ENCODE assay signal across 2 cellular contexts in the genomic region with DNA sequence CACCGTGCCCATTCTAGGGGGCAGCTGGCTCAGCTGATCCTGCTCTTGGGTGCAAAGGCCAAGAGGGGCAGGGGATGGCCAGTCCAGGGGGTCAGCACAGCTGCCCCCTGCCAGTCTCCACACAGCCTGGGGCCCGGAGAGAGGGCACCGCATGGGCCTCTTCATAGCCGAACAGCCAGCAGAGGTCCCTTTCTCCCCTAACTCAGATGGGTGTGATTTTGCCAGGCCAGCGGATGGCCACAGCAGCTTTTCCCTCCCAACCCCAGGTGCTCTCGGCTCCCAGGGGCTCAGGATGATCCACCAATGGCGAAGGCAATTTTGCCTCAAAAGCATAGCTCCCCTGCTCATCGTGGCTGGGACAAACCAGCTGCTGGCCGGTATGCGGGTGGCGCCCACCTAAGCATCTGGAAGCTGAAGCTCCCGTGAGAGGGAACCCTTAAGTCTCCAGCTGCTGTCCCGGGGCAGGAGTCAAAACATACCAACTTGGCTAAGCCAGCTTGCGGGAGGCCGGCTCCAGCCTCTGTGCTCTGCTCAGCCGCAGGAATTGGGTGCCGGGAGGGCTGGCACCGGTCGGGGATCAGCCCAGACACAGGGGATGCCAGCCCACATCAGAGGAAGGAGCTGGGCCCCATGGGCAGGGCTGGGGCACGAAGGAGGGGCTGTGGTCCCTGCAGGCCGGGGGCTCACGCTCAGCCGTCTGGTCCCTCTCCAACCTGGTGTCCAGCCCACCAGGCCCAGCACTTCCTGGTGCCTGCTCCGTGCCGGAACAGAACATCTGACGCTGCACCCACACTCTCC.
TF ChIP-seq lines count a peak whose summit lies in the region.

No MANE protein-coding gene starts in this region.

TF ChIP-seq in IMR-90, 13 proteins besides CTCF, POLR2A, EP300 and RAD21:
- TF ChIP-seq MAFK (IDR thresholded peaks at IDR 0.05; ENCODE audit: low read depth, low read length): no peak
- TF ChIP-seq MAZ (IDR thresholded peaks at IDR 0.05; ENCODE audit: borderline replicate concordance, low read depth, low read length): no peak
- no peak for TF ChIP-seq BHLHE40 (IDR thresholded peaks at IDR 0.05; ENCODE audit: low read depth, low read length)
- TF ChIP-seq RCOR1 (IDR thresholded peaks at IDR 0.05; ENCODE audit: insufficient replicate concordance, low read length): no peak
- no peak for TF ChIP-seq RFX5 (IDR thresholded peaks at IDR 0.05; ENCODE audit: low read depth, low read length)
- TF ChIP-seq CHD1 (IDR thresholded peaks at IDR 0.05; ENCODE audit: low read depth, low read length): no peak
- TF ChIP-seq ELK1 (IDR thresholded peaks at IDR 0.05; ENCODE audit: borderline replicate concordance, low read depth, low read length): no peak
- no peak for TF ChIP-seq FOS (IDR thresholded peaks at IDR 0.05; ENCODE audit: low read depth, low read length)
- TF ChIP-seq MXI1 (IDR thresholded peaks at IDR 0.05; ENCODE audit: borderline replicate concordance, low read depth, low read length): no peak
- no peak for TF ChIP-seq SMC3 (IDR thresholded peaks at IDR 0.05; ENCODE audit: low read depth, low read length)
- TF ChIP-seq CEBPB (IDR thresholded peaks at IDR 0.05; ENCODE audit: low read depth, low read length): no peak
- TF ChIP-seq, protein P1, sequence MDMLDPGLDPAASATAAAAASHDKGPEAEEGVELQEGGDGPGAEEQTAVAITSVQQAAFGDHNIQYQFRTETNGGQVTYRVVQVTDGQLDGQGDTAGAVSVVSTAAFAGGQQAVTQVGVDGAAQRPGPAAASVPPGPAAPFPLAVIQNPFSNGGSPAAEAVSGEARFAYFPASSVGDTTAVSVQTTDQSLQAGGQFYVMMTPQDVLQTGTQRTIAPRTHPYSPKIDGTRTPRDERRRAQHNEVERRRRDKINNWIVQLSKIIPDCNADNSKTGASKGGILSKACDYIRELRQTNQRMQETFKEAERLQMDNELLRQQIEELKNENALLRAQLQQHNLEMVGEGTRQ (IDR thresholded peaks at IDR 0.05; ENCODE audit: low read depth, low read length): no peak
- no peak for TF ChIP-seq NFE2L2 (IDR thresholded peaks at IDR 0.05; ENCODE audit: low read depth, low read length)
TF ChIP-seq in IMR-90: peak in this region for 0.

TF ChIP-seq in GM12891, 5 proteins besides CTCF, POLR2A, EP300 and RAD21:
- TF ChIP-seq POU2F2 (IDR thresholded peaks at IDR 0.05; ENCODE audit: low read depth, low read length): no peak
- TF ChIP-seq SPI1 (IDR thresholded peaks at IDR 0.05; ENCODE audit: low read depth, low read length): no peak
- TF ChIP-seq POLR2AphosphoS5 (IDR thresholded peaks at IDR 0.05; ENCODE audit: low read depth, low read length): no peak
- TF ChIP-seq TAF1 (IDR thresholded peaks at IDR 0.05; ENCODE audit: low read depth, low read length): no peak
- no peak for TF ChIP-seq PAX5 (IDR thresholded peaks at IDR 0.05; ENCODE audit: insufficient read depth, low read length, severe bottlenecking)
